ENCODE assay signal across 8 cellular contexts in genomic region chr1:31760901-31761470, GRCh38. TPM values are rescaled to one million over a fixed set of nuclear protein-coding genes. Genes with fewer than 3 reads are reported as not detected.
DNase-seq lines count a peak whose midpoint lies in the region; ATAC-seq, FAIRE-seq and TF ChIP-seq lines count a peak whose summit lies in the region.

No MANE protein-coding gene starts in this region.

- peak overlapping the region; percentile 56 for H3K4me3 Mint-ChIP-seq in osteocyte (ENCODE audit: unreplicated experiment)

- H3K4me3 ChIP-seq in AG09309 (ENCODE audit: control insufficient read depth, low read depth, low read length) = peak overlapping the region; percentile 60

- peak overlapping the region; percentile 59 for H3K27ac Mint-ChIP-seq in osteocyte (ENCODE audit: unreplicated experiment)

- TF ChIP-seq CTCF in AG09309 (IDR thresholded peaks at IDR 0.05; ENCODE audit: control insufficient read depth, insufficient read depth, low read depth, low read length, missing control alignments) (no peak), osteocyte (IDR thresholded peaks at IDR 0.05) (no peak)

- H3K4me1 Mint-ChIP-seq in osteocyte (ENCODE audit: unreplicated experiment) = peaks cover 21% of the 10 kb centered on the region

- DNase-seq in AG09309 (ENCODE audit: low read depth) = no peak
- peak; percentile 61 for DNase-seq in HK-2 (ENCODE audit: unreplicated experiment)
- peak; percentile 43 for DNase-seq in SHP77 treated with DMSO at 0.1 percent for 48 hours (lab: John Stamatoyannopoulos, UW)
- peak; percentile 61 for DNase-seq in activated naive CD4-positive, alpha-beta T cell treated with Interleukin-2 at 50 U/mL for 16 hours
- peak; percentile 79 for DNase-seq in glomerular visceral epithelial cell (ENCODE audit: extremely low spot score)
- DNase-seq in osteocyte (ENCODE audit: extremely low spot score, unreplicated experiment) = no peak
- peak; percentile 86 for DNase-seq in urothelium cell line (ENCODE audit: low spot score)

- no peaks in the 10 kb centered on the region for H3K9me3 Mint-ChIP-seq in osteocyte (ENCODE audit: unreplicated experiment)

- no peak for ATAC-seq in GM21528 (IDR thresholded peaks at IDR 0.05; ENCODE audit: low FRiP score, unreplicated experiment)

- no peaks in the 10 kb centered on the region for H3K36me3 Mint-ChIP-seq in osteocyte (ENCODE audit: unreplicated experiment)

- FAIRE-seq in urothelium cell line (lab: Jason Lieb, UNC) = peak; percentile 56

- H3K27me3 Mint-ChIP-seq in osteocyte (ENCODE audit: unreplicated experiment) = no peaks in the 10 kb centered on the region

RNA-seq across cellular contexts. Expression of gene ADGRB2, which starts 3.2 kb away (rescaled TPM):
- total RNA-seq in osteocyte = 8.2 and 8.4 TPM in 2 replicates

RNA-seq across cellular contexts. Expression of gene SPOCD1, which starts 54.8 kb away (rescaled TPM):
- 0.44 and 0.67 TPM in 2 replicates for total RNA-seq in osteocyte

RNA-seq across cellular contexts. Expression of gene COL16A1, which starts 57.2 kb away (rescaled TPM):
- 89.2 and 90.7 TPM in 2 replicates for total RNA-seq in osteocyte

Comparison
In these comparisons a context has a peak if more than half of its experiments do, and no peak if none do; other contexts are left out.
1. DNase-seq: peak in HK-2 (single experiment), SHP77 treated with DMSO at 0.1 percent for 48 hours (single experiment), activated naive CD4-positive, alpha-beta T cell treated with Interleukin-2 at 50 U/mL for 16 hours (single experiment), glomerular visceral epithelial cell (single experiment) and urothelium cell line (single experiment); none in AG09309 (single experiment) and osteocyte (single experiment).